ENCODE assay signal across 1 cellular context in the genomic region with DNA sequence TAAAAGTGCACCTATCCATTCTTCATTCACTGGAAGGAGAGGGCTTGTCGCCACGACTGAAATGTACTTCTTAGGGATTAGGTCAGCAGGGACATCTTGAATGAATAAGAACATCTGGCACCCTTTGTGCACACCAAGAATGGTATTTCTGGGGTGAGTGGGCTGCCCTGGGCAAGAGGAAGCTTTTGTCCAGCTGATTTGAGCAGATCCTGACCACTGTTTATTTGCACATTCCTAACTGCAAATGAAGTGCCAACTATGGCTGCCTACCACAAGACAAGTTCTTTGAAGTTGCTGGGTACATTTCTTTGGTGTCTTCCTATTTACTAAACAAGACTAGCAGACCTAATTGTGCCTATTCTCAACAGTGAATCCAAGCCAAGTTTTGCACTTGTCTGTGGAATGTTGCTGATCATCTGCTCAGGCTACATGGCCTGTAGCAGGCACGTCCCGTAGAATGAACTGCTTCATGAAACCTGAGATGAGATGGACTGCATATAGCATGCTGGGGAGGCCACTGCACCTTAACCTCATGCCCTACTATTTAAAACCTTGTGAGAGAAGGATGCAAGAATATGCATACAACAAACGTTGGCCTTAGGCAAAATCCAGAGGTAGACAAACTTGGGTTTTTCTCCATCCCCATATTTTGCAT.
TF ChIP-seq lines count a peak whose summit lies in the region.

No MANE protein-coding gene starts in this region.

TF ChIP-seq in A549, 52 proteins besides CTCF, POLR2A, EP300 and RAD21:
- no peak for TF ChIP-seq NFE2L2 (conservative IDR thresholded peaks at IDR 0.05; ENCODE audit: low read length)
- TF ChIP-seq HEYL (CRISPR knock-in tag; IDR thresholded peaks at IDR 0.05), result no peak
- no peak for TF ChIP-seq CBX2 (IDR thresholded peaks at IDR 0.05; ENCODE audit: borderline replicate concordance, low read depth)
- TF ChIP-seq PHF8 (IDR thresholded peaks at IDR 0.05; ENCODE audit: borderline replicate concordance, low read depth), result no peak
- TF ChIP-seq, protein P1, sequence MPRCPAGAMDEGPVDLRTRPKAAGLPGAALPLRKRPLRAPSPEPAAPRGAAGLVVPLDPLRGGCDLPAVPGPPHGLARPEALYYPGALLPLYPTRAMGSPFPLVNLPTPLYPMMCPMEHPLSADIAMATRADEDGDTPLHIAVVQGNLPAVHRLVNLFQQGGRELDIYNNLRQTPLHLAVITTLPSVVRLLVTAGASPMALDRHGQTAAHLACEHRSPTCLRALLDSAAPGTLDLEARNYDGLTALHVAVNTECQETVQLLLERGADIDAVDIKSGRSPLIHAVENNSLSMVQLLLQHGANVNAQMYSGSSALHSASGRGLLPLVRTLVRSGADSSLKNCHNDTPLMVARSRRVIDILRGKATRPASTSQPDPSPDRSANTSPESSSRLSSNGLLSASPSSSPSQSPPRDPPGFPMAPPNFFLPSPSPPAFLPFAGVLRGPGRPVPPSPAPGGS (IDR thresholded peaks at IDR 0.05), result no peak
- no peak for TF ChIP-seq ZNF302 (CRISPR knock-in tag; IDR thresholded peaks at IDR 0.05)
- TF ChIP-seq KDM1A (IDR thresholded peaks at IDR 0.05; ENCODE audit: low read depth), result no peak
- no peak for TF ChIP-seq HES2 (IDR thresholded peaks at IDR 0.05)
- no peak for TF ChIP-seq POLR2AphosphoS2 (conservative IDR thresholded peaks at IDR 0.05; ENCODE audit: low read length)
- TF ChIP-seq, protein P2, sequence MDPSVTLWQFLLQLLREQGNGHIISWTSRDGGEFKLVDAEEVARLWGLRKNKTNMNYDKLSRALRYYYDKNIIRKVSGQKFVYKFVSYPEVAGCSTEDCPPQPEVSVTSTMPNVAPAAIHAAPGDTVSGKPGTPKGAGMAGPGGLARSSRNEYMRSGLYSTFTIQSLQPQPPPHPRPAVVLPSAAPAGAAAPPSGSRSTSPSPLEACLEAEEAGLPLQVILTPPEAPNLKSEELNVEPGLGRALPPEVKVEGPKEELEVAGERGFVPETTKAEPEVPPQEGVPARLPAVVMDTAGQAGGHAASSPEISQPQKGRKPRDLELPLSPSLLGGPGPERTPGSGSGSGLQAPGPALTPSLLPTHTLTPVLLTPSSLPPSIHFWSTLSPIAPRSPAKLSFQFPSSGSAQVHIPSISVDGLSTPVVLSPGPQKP (IDR thresholded peaks at IDR 0.05; ENCODE audit: low read depth, low read length), result no peak
- TF ChIP-seq MAX (IDR thresholded peaks at IDR 0.05), result no peak
